In genomic region chr1:201019321-201019977, GRCh38 we compare ENCODE assay signal across 8 cellular contexts. TPM values are rescaled to one million over a fixed set of nuclear protein-coding genes. Genes with fewer than 3 reads are reported as not detected.
A peak's percentile ranks its signal among the peaks of the same experiment; 100 is the strongest.
DNase-seq lines count a peak whose midpoint lies in the region; ATAC-seq, FAIRE-seq and TF ChIP-seq lines count a peak whose summit lies in the region.

No MANE protein-coding gene starts in this region.

- peak; percentile 60 to 84 for DNase-seq in A549 (ENCODE audit: low read depth in 1 of 2, low spot score in 1 of 2)
- peak; percentile 93 for DNase-seq in GM19238 (ENCODE audit: insufficient read length, low spot score)
- DNase-seq in RPMI7951 (ENCODE audit: low read depth): peak; percentile 56
- peak; percentile 91 for DNase-seq in activated effector memory CD4-positive, alpha-beta T cell treated with Interleukin-2 at 50 U/mL for 16 hours
- peak; percentile 55 for DNase-seq in hepatic stellate cell (ENCODE audit: low spot score)
- DNase-seq in stimulated activated CD8-positive, alpha-beta memory T cell treated with anti-CD3 and anti-CD28 coated beads, Interleukin-12 subunit alpha, Interleukin-12 subunit beta, amount 100 ng/mL, for 1 hour (ENCODE audit: low read depth): peak; percentile 76
- no peak for DNase-seq in DMS79 treated with DMSO at 0.1 percent for 48 hours (lab: John Stamatoyannopoulos, UW)

- CTCF ChIA-PET in A549 (lab: Yijun Ruan, JAX): interaction anchor here (0.6 to 8.0 kb wide), 13 partner anchors 10 to 607 kb away, joined by 3 to 94 read pairs (median 5); no protein-coding TSS in a partner anchor

- POLR2A ChIA-PET in A549 (lab: Yijun Ruan, JAX): no interaction called here

- ATAC-seq in A549: peak; percentile 12 to 39; a peak in 4 of 6 replicates
- ATAC-seq in HG03342 (IDR thresholded peaks at IDR 0.05; ENCODE audit: unreplicated experiment): peak; percentile 75

- H3K4me3 ChIP-seq in A549: no peak overlapping the region

- TF ChIP-seq POLR2A in A549 (IDR thresholded peaks at IDR 0.05; ENCODE audit: low read length): no peak

- no peaks in the 10 kb centered on the region for H3K9me3 ChIP-seq in A549

- 48% methylated on average over 5 of the region's 5 CpGs for WGBS in A549 (ENCODE audit: missing lambda C conversion rate)

- peaks cover 82% of the 10 kb centered on the region for H3K4me1 ChIP-seq in A549

- peak overlapping the region; percentile 97 for H3K4me2 ChIP-seq in A549

- no peak for FAIRE-seq in A549 (lab: Jason Lieb, UNC)

- no peak for TF ChIP-seq RAD21 in A549 (conservative IDR thresholded peaks at IDR 0.05 in 1 of 2, IDR thresholded peaks at IDR 0.05 in 1 of 2)

- TF ChIP-seq CTCF in A549 (IDR thresholded peaks at IDR 0.05): no peak

- H3K27ac ChIP-seq in A549: peak overlapping the region; percentile 72 to 96

- TF ChIP-seq EP300 in A549 (IDR thresholded peaks at IDR 0.05): no peak

TF ChIP-seq in A549, 52 proteins besides CTCF, POLR2A, EP300 and RAD21:
- TF ChIP-seq HEYL (CRISPR knock-in tag; IDR thresholded peaks at IDR 0.05): no peak
- no peak for TF ChIP-seq EHMT2 (IDR thresholded peaks at IDR 0.05; ENCODE audit: low read depth)
- peak; percentile 62; the same call in 1 of the 2 replicates for TF ChIP-seq ESRRA (IDR thresholded peaks at IDR 0.05; ENCODE audit: borderline replicate concordance, low read length)
- 0 out of 2 replicates have a peak, but pooled peaks have one; percentile 15 for TF ChIP-seq MAX (IDR thresholded peaks at IDR 0.05)
- TF ChIP-seq NFE2L2 (conservative IDR thresholded peaks at IDR 0.05; ENCODE audit: low read length): no peak
- no peak for TF ChIP-seq BHLHE40 (IDR thresholded peaks at IDR 0.05; ENCODE audit: low read depth, low read length)
- no peak for TF ChIP-seq HDAC2 (IDR thresholded peaks at IDR 0.05)
- TF ChIP-seq RCOR1 (IDR thresholded peaks at IDR 0.05; ENCODE audit: low read depth, low read length): no peak
- no peak for TF ChIP-seq NPAS2 (CRISPR knock-in tag; IDR thresholded peaks at IDR 0.05; ENCODE audit: borderline replicate concordance)
- TF ChIP-seq CEBPB (IDR thresholded peaks at IDR 0.05): peak; percentile 60 to 61; a peak in 3 of 4 replicates
- TF ChIP-seq SMC3 (IDR thresholded peaks at IDR 0.05): no peak
- TF ChIP-seq PHF8 (IDR thresholded peaks at IDR 0.05; ENCODE audit: borderline replicate concordance, low read depth): no peak
- TF ChIP-seq, protein P1, sequence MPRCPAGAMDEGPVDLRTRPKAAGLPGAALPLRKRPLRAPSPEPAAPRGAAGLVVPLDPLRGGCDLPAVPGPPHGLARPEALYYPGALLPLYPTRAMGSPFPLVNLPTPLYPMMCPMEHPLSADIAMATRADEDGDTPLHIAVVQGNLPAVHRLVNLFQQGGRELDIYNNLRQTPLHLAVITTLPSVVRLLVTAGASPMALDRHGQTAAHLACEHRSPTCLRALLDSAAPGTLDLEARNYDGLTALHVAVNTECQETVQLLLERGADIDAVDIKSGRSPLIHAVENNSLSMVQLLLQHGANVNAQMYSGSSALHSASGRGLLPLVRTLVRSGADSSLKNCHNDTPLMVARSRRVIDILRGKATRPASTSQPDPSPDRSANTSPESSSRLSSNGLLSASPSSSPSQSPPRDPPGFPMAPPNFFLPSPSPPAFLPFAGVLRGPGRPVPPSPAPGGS (IDR thresholded peaks at IDR 0.05): 0 out of 3 replicates have a peak, but pooled peaks have one; percentile 34
- 0 out of 2 replicates have a peak, but pooled peaks have one; percentile 24 for TF ChIP-seq EHF (CRISPR knock-in tag; IDR thresholded peaks at IDR 0.05)
- peak; percentile 48 to 49; a peak in 2 of 5 replicates for TF ChIP-seq JUN (IDR thresholded peaks at IDR 0.05)
- no peak for TF ChIP-seq RNF2 (IDR thresholded peaks at IDR 0.05; ENCODE audit: borderline replicate concordance, low read depth)

RNA-seq across cellular contexts. Expression of gene KIF21B, which starts 4.1 kb away (rescaled TPM):
- polyA plus RNA-seq in A549 (2011; rRNA removed) (3.6 and 3.8 TPM in 2 replicates), A549 (2017; fragmentation: RNase III; extraction: RNeasy Plus Mini Kit Qiagen cat#74134 plus additional on column Dnase treatment) (1.3 to 1.5 TPM (median 1.4 TPM) in 3 replicates)
- polyA plus RNA-seq in A549 (2012; cell fraction: cytosol; rRNA removed): 2.7 and 3.6 TPM in 2 replicates
- 10.1 and 11.6 TPM in 2 replicates for polyA plus RNA-seq in A549 (2012; cell fraction: nucleus; rRNA removed)
- polyA minus RNA-seq in A549 (2011; rRNA and poly(A)+ RNA removed): 5.2 and 7.1 TPM in 2 replicates
- 0.60 and 0.68 TPM in 2 replicates for total RNA-seq in RPMI7951 (2014; rRNA removed; shearing (Covaris generic))
